In genomic region chr7:129612112-129613015, GRCh38 we compare ENCODE assay signal across 1 cellular context.
TF ChIP-seq lines count a peak whose summit lies in the region.

No MANE protein-coding gene starts in this region.

TF ChIP-seq in HepG2, 621 proteins besides CTCF, POLR2A, EP300 and RAD21 (continued from another document):
- peak; percentile 15; a peak in 1 of 4 replicates for TF ChIP-seq HMGXB4 (CRISPR knock-in tag; IDR thresholded peaks at IDR 0.05; ENCODE audit: borderline replicate concordance in 1 of 2, low read depth in 1 of 2)
- peak; percentile 15; the same call in 1 of the 2 replicates for TF ChIP-seq ZNF451 (CRISPR knock-in tag; IDR thresholded peaks at IDR 0.05)
- TF ChIP-seq, protein P1, sequence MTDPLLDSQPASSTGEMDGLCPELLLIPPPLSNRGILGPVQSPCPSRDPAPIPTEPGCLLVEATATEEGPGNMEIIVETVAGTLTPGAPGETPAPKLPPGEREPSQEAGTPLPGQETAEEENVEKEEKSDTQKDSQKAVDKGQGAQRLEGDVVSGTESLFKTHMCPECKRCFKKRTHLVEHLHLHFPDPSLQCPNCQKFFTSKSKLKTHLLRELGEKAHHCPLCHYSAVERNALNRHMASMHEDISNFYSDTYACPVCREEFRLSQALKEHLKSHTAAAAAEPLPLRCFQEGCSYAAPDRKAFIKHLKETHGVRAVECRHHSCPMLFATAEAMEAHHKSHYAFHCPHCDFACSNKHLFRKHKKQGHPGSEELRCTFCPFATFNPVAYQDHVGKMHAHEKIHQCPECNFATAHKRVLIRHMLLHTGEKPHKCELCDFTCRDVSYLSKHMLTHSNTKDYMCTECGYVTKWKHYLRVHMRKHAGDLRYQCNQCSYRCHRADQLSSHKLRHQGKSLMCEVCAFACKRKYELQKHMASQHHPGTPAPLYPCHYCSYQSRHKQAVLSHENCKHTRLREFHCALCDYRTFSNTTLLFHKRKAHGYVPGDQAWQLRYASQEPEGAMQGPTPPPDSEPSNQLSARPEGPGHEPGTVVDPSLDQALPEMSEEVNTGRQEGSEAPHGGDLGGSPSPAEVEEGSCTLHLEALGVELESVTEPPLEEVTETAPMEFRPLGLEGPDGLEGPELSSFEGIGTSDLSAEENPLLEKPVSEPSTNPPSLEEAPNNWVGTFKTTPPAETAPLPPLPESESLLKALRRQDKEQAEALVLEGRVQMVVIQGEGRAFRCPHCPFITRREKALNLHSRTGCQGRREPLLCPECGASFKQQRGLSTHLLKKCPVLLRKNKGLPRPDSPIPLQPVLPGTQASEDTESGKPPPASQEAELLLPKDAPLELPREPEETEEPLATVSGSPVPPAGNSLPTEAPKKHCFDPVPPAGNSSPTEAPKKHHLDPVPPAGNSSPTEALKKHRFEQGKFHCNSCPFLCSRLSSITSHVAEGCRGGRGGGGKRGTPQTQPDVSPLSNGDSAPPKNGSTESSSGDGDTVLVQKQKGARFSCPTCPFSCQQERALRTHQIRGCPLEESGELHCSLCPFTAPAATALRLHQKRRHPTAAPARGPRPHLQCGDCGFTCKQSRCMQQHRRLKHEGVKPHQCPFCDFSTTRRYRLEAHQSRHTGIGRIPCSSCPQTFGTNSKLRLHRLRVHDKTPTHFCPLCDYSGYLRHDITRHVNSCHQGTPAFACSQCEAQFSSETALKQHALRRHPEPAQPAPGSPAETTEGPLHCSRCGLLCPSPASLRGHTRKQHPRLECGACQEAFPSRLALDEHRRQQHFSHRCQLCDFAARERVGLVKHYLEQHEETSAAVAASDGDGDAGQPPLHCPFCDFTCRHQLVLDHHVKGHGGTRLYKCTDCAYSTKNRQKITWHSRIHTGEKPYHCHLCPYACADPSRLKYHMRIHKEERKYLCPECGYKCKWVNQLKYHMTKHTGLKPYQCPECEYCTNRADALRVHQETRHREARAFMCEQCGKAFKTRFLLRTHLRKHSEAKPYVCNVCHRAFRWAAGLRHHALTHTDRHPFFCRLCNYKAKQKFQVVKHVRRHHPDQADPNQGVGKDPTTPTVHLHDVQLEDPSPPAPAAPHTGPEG (CRISPR knock-in tag; IDR thresholded peaks at IDR 0.05), result 0 out of 2 replicates have a peak, but pooled peaks have one; percentile 12
- peak; percentile 15; the same call in 1 of the 2 replicates for TF ChIP-seq HOXA5 (CRISPR knock-in tag; IDR thresholded peaks at IDR 0.05)
- TF ChIP-seq SAFB2 (CRISPR knock-in tag; IDR thresholded peaks at IDR 0.05; ENCODE audit: borderline replicate concordance, low read depth), result no peak
- no peak for TF ChIP-seq ZKSCAN5 (CRISPR knock-in tag; IDR thresholded peaks at IDR 0.05)
- no peak for TF ChIP-seq RBFOX2 (IDR thresholded peaks at IDR 0.05; ENCODE audit: low read depth, low read length)
- peak; percentile 17 for TF ChIP-seq ZFY (CRISPR knock-in tag; IDR thresholded peaks at IDR 0.05)
- no peak for TF ChIP-seq BCL6 (CRISPR knock-in tag; IDR thresholded peaks at IDR 0.05)
- TF ChIP-seq, protein P2, sequence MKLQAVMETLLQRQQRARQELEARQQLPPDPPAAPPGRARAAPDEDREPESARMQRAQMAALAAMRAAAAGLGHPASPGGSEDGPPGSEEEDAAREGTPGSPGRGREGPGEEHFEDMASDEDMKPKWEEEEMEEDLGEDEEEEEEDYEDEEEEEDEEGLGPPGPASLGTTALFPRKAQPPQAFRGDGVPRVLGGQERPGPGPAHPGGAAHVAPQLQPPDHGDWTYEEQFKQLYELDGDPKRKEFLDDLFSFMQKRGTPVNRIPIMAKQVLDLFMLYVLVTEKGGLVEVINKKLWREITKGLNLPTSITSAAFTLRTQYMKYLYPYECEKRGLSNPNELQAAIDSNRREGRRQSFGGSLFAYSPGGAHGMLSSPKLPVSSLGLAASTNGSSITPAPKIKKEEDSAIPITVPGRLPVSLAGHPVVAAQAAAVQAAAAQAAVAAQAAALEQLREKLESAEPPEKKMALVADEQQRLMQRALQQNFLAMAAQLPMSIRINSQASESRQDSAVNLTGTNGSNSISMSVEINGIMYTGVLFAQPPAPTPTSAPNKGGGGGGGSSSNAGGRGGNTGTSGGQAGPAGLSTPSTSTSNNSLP (IDR thresholded peaks at IDR 0.05; ENCODE audit: low read depth, low read length), result 0 out of 2 replicates have a peak, but pooled peaks have one; percentile 38
- TF ChIP-seq, protein P3, sequence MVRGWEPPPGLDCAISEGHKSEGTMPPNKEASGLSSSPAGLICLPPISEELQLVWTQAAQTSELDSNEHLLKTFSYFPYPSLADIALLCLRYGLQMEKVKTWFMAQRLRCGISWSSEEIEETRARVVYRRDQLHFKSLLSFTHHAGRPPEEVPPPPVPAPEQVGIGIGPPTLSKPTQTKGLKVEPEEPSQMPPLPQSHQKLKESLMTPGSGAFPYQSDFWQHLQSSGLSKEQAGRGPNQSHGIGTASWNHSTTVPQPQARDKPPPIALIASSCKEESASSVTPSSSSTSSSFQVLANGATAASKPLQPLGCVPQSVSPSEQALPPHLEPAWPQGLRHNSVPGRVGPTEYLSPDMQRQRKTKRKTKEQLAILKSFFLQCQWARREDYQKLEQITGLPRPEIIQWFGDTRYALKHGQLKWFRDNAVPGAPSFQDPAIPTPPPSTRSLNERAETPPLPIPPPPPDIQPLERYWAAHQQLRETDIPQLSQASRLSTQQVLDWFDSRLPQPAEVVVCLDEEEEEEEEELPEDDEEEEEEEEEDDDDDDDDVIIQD (CRISPR knock-in tag; IDR thresholded peaks at IDR 0.05; ENCODE audit: low read depth), result no peak
- TF ChIP-seq ZNF430 (CRISPR knock-in tag; IDR thresholded peaks at IDR 0.05), result 0 out of 2 replicates have a peak, but pooled peaks have one; percentile 23
- TF ChIP-seq CBX1 (IDR thresholded peaks at IDR 0.05; ENCODE audit: low read depth), result no peak
- TF ChIP-seq CHD2 (IDR thresholded peaks at IDR 0.05; ENCODE audit: low read depth, low read length), result no peak
- TF ChIP-seq KAT8 (CRISPR knock-in tag; IDR thresholded peaks at IDR 0.05), result no peak
- TF ChIP-seq NCOA5 (CRISPR knock-in tag; IDR thresholded peaks at IDR 0.05), result no peak
- no peak for TF ChIP-seq TMF1 (CRISPR knock-in tag; IDR thresholded peaks at IDR 0.05; ENCODE audit: low read depth)
- peak; percentile 49; the same call in 1 of the 2 replicates for TF ChIP-seq CREB3 (CRISPR knock-in tag; IDR thresholded peaks at IDR 0.05)
- peak; percentile 49; the same call in 1 of the 2 replicates for TF ChIP-seq HOXA3 (CRISPR knock-in tag; IDR thresholded peaks at IDR 0.05)
TF ChIP-seq in HepG2: peak in this region for 28.
